8 cellular contexts compared by ENCODE assay signal in genomic region chr6:157756708-157757429, GRCh38.
DNase-seq lines count a peak whose midpoint lies in the region; ATAC-seq and TF ChIP-seq lines count a peak whose summit lies in the region.

No MANE protein-coding gene starts in this region.

- no peak overlapping the region for H3K4me3 ChIP-seq in lung

- peaks cover 0 to 3% of the 10 kb centered on the region in 2 donors for H3K9me3 ChIP-seq in lung (ENCODE audit: control insufficient read depth in 2 of 2, insufficient read depth in 1 of 2, low read length in 1 of 2)

- H3K36me3 ChIP-seq in lung (ENCODE audit: control insufficient read depth in 2 of 2, insufficient read depth in 2 of 2, low read length in 2 of 2) = no peaks in the 10 kb centered on the region

- ATAC-seq in HG03196 (IDR thresholded peaks at IDR 0.05; ENCODE audit: unreplicated experiment) (peak; percentile 38), lung (ENCODE audit: insufficient read depth, low FRiP score) (peak; percentile 87), GM21619 (IDR thresholded peaks at IDR 0.05; ENCODE audit: unreplicated experiment) (no peak)

- peaks cover 0 to 4% of the 10 kb centered on the region in 2 donors for H3K4me1 ChIP-seq in lung (ENCODE audit: control insufficient read depth in 2 of 2, insufficient read depth in 2 of 2, low read length in 2 of 2)

- WGBS in lung, 2 donors = 26 to 28% methylated on average over 19 of the region's 19 CpGs

- H3K27ac ChIP-seq in lung (ENCODE audit: low read depth in 1 of 2, low read length in 1 of 2) = no peak overlapping the region

- in situ Hi-C loops in Caki2 (cut with HindIII; ENCODE audit: low pct_unique_long_range_greater_than_20kb, low sequenced_read_pairs) = loop anchor here (25.0 kb wide), 1 partner anchor 105 kb away; no protein-coding TSS in a partner anchor

- DNase-seq in Caki2 (ENCODE audit: low read depth) (peak; percentile 86), NCI-H69 (lab: John Stamatoyannopoulos, UW) (peak; percentile 90), dermis blood vessel endothelial cell (peak; percentile 92), lung (ENCODE audit: low spot score) (peak; percentile 85)
- peak; percentile 77 to 81 for DNase-seq in activated CD4-positive, alpha-beta T cell treated with anti-CD3 and anti-CD28 coated beads, Interleukin-2, amount 50 U/mL, for 4 hours
- DNase-seq in stimulated activated CD8-positive, alpha-beta memory T cell treated with anti-CD3 and anti-CD28 coated beads, Interleukin-12 subunit alpha, Interleukin-12 subunit beta, amount 100 ng/mL, for 1 hour (ENCODE audit: low read depth) = peak; percentile 67

- TF ChIP-seq CTCF in lung (IDR thresholded peaks at IDR 0.05; ENCODE audit: control extremely low read depth, extremely low read depth) = peak; percentile 63

- H3K27me3 ChIP-seq in lung (ENCODE audit: control insufficient read depth, insufficient read depth) = no peaks in the 10 kb centered on the region
